In genomic region chr4:108139089-108139488, GRCh38 we compare ENCODE assay signal across 11 cellular contexts. TPM values are rescaled to one million over a fixed set of nuclear protein-coding genes. Genes with fewer than 3 reads are reported as not detected.
DNase-seq lines count a peak whose midpoint lies in the region; ATAC-seq and TF ChIP-seq lines count a peak whose summit lies in the region.
"Had no signal": no experiment of that assay in that cellular context is flagged by ENCODE, and none has a peak within 500 bp of the region (broad histone marks: within the 10 kb centered on the region; RNA-seq: fewer than 3 reads in every experiment).

No MANE protein-coding gene starts in this region.

- peak overlapping the region; percentile 30 for H4K8ac ChIP-seq in mesenchymal stem cell (ENCODE audit: low read length)

- intact Hi-C loops in left ventricle myocardium inferior (cut with micrococcal nuclease) (no loop called here), PC-3 (cut with micrococcal nuclease) (no loop called here)

- H3K4me2 ChIP-seq in mesenchymal stem cell (ENCODE audit: low read length, poor library complexity, severe bottlenecking) (no peak overlapping the region), PC-3 (ENCODE audit: low read length) (no peak overlapping the region)

- H3F3A ChIP-seq in PC-3 (ENCODE audit: low read length, unreplicated experiment) = no peaks in the 10 kb centered on the region

- H3K9me3 ChIP-seq in mesenchymal stem cell (ENCODE audit: control insufficient read depth, low read length) (no peaks in the 10 kb centered on the region), left ventricle myocardium inferior (replicated peaks) (no peaks in the 10 kb centered on the region), PC-3 (ENCODE audit: low read length) (no peaks in the 10 kb centered on the region)

- H3K27me3 ChIP-seq in mesenchymal stem cell (ENCODE audit: control insufficient read depth in 1 of 2, insufficient read depth in 1 of 2, low read length in 2 of 2) (peaks cover 0 to 5% of the 10 kb centered on the region in 2 experiments), left ventricle myocardium inferior (ENCODE audit: low read depth) (peaks cover 7% of the 10 kb centered on the region), PC-3 (ENCODE audit: low read length) (no peaks in the 10 kb centered on the region)

- H3K4me3 ChIP-seq in mesenchymal stem cell (ENCODE audit: insufficient read depth in 1 of 2, low read depth in 1 of 2, low read length in 2 of 2) (no peak overlapping the region), left ventricle myocardium inferior (no peak overlapping the region), PC-3 (ENCODE audit: low read length) (no peak overlapping the region)

- H3K4me1 ChIP-seq in mesenchymal stem cell (ENCODE audit: control insufficient read depth, insufficient read depth, low read depth, low read length) (peaks cover 2% of the 10 kb centered on the region), left ventricle myocardium inferior (peaks cover 4% of the 10 kb centered on the region), PC-3 (ENCODE audit: insufficient read depth, low read length) (no peaks in the 10 kb centered on the region)

- H3K27ac ChIP-seq in mesenchymal stem cell (ENCODE audit: low read length, poor library complexity, severe bottlenecking) = no peak overlapping the region
- H3K27ac ChIP-seq in left ventricle myocardium inferior (replicated peaks) = no peak overlapping the region
- H3K27ac ChIP-seq in PC-3 (ENCODE audit: low read length) = no peak overlapping the region

- H3K79me1 ChIP-seq in mesenchymal stem cell (replicated peaks; ENCODE audit: low read length, poor library complexity, severe bottlenecking) = no peaks in the 10 kb centered on the region

- no peak overlapping the region for H3K18ac ChIP-seq in mesenchymal stem cell (ENCODE audit: low read depth in 1 of 2, low read length in 2 of 2)

- no peak overlapping the region for H3K23ac ChIP-seq in mesenchymal stem cell (ENCODE audit: low read length in 2 of 2)

- H3K36me3 ChIP-seq in mesenchymal stem cell (ENCODE audit: control insufficient read depth in 1 of 2, insufficient read depth in 2 of 2, low read depth in 1 of 2, low read length in 2 of 2) (no peaks in the 10 kb centered on the region), left ventricle myocardium inferior (no peaks in the 10 kb centered on the region), PC-3 (ENCODE audit: low read depth, low read length) (no peaks in the 10 kb centered on the region)

- ATAC-seq in GM18520 (IDR thresholded peaks at IDR 0.05; ENCODE audit: unreplicated experiment) (peak; percentile 58), GM21619 (IDR thresholded peaks at IDR 0.05; ENCODE audit: unreplicated experiment) (peak; percentile 57), HG03558 (IDR thresholded peaks at IDR 0.05; ENCODE audit: extremely low read depth, unreplicated experiment) (peak; percentile 34), PC-3 (no peak)

- POLR2A ChIA-PET in PC-3 (lab: Charles Lee; ENCODE audit: unreplicated experiment) = no interaction called here

- no peaks in the 10 kb centered on the region for H3K79me2 ChIP-seq in PC-3 (ENCODE audit: low read length)

- H4K91ac ChIP-seq in mesenchymal stem cell (ENCODE audit: low read length) = no peak overlapping the region

- peak overlapping the region; percentile 39 for H2BK15ac ChIP-seq in mesenchymal stem cell (ENCODE audit: low read depth, poor library complexity, severe bottlenecking)

- H3K9me2 ChIP-seq in PC-3 (replicated peaks; ENCODE audit: low read length) = no peaks in the 10 kb centered on the region

- H2BK12ac ChIP-seq in mesenchymal stem cell (ENCODE audit: low read length in 2 of 2) = no peak overlapping the region

- TF ChIP-seq CTCF in left ventricle myocardium inferior (IDR thresholded peaks at IDR 0.05; ENCODE audit: borderline replicate concordance) = no peak
- no peak for TF ChIP-seq CTCF in PC-3 (conservative IDR thresholded peaks at IDR 0.05; ENCODE audit: low read depth, low read length)

- peak overlapping the region in 1 of 2 experiments; percentile 5 for H3K14ac ChIP-seq in mesenchymal stem cell (ENCODE audit: low read length in 2 of 2)

- H3K4ac ChIP-seq in mesenchymal stem cell (ENCODE audit: low read depth in 1 of 2, low read length in 2 of 2) = no peak overlapping the region

- BruUV-seq in PC-3 (replicated peaks; lab: Mats Ljungman, UMichigan) = no TSS peak

- H4K20me1 ChIP-seq in PC-3 (ENCODE audit: low read length) = no peaks in the 10 kb centered on the region

- H3K9ac ChIP-seq in mesenchymal stem cell (ENCODE audit: low read length) = no peak overlapping the region
- H3K9ac ChIP-seq in PC-3 (ENCODE audit: low read length) = no peak overlapping the region

- CTCF ChIA-PET in PC-3 (lab: Charles Lee) = no interaction called here

- H2AK5ac ChIP-seq in mesenchymal stem cell (ENCODE audit: low read length, severe bottlenecking) = no peak overlapping the region

- H2BK5ac ChIP-seq in mesenchymal stem cell (ENCODE audit: low read depth, low read length, poor library complexity, severe bottlenecking) = no peak overlapping the region

- H2BK120ac ChIP-seq in mesenchymal stem cell (ENCODE audit: low read depth, low read length) = no peak overlapping the region

- no peak overlapping the region for H2AFZ ChIP-seq in mesenchymal stem cell (ENCODE audit: low read depth, low read length)
- no peak overlapping the region for H2AFZ ChIP-seq in PC-3 (ENCODE audit: low read length)

- DNase-seq in mesenchymal stem cell (no peak), NCI-H2227 (lab: John Stamatoyannopoulos, UW; ENCODE audit: unreplicated experiment) (no peak), left ventricle myocardium inferior (no peak), PC-3 (no peak)
- DNase-seq: DMS79, KBM-7, NCI-H2081, T-helper 9 cell had no signal

- WGBS in mesenchymal stem cell = 100% methylated on average over 2 of the region's 2 CpGs

RNA-seq across cellular contexts. Expression of gene LEF1, which starts 29.6 kb away (rescaled TPM):
- polyA plus RNA-seq in mesenchymal stem cell (2013, experiment 1 of 2) = 11.8 TPM
- polyA plus RNA-seq in mesenchymal stem cell (2013, experiment 2 of 2) = 10.3 TPM
- total RNA-seq in left ventricle myocardium inferior (0.41 TPM), PC-3 (2014; rRNA removed) (0.58 and 2.4 TPM in 2 replicates)
